In the genomic region with DNA sequence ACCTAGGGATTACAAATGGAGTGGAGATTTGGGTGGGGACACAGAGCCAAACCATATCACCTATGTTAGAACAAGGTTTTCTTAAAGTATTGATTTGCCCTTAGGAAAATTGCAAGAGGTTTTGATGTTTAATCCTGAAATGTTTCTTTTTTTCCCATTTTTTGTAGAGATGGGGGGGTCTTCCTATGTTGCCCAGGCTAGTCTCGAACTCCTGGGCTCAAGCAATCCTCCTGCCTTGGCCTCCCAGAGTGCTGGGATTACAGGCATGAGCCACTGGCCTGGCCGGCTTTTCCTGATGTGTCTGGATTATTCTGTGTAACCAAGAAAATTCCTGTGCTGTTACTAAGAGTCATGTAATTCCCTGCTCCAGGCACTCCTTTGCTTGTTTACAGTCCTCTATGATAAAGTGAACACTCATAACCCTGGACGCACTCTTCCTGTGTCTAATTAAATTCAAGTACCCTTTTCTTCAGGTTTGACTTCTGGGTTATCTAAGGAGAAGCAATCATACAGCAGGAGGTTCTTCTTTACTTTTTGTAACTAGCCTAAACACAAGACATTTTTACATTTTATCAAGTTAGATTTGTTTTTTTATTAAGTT, we compare ENCODE assay signal across 13 cellular contexts. TPM values are rescaled to one million over a fixed set of nuclear protein-coding genes. Genes with fewer than 3 reads are reported as not detected.
DNase-seq lines count a peak whose midpoint lies in the region; ATAC-seq and TF ChIP-seq lines count a peak whose summit lies in the region.
"Had no signal": no experiment of that assay in that cellular context is flagged by ENCODE, and none has a peak within 500 bp of the region (broad histone marks: within the 10 kb centered on the region; RNA-seq: fewer than 3 reads in every experiment).

No MANE protein-coding gene starts in this region.

- TF ChIP-seq EP300 in upper lobe of left lung (IDR thresholded peaks at IDR 0.05): no peak

- H3K9me3 ChIP-seq in SJSA1 (replicated peaks) (no peaks in the 10 kb centered on the region), upper lobe of left lung (no peaks in the 10 kb centered on the region)

- intact Hi-C loops in left ventricle myocardium superior (cut with micrococcal nuclease): no loop called here

- H3K4me1 ChIP-seq in SJSA1 (replicated peaks) (no peaks in the 10 kb centered on the region), upper lobe of left lung (no peaks in the 10 kb centered on the region)

- no peaks in the 10 kb centered on the region for H3K36me3 ChIP-seq in SJSA1
- H3K36me3 ChIP-seq in upper lobe of left lung: no peaks in the 10 kb centered on the region
- H3K36me3 ChIP-seq: cardiac muscle cell had no signal

- TF ChIP-seq POLR2A in upper lobe of left lung (IDR thresholded peaks at IDR 0.05): no peak

- no peak overlapping the region for H3K27ac ChIP-seq in SJSA1
- no peak overlapping the region for H3K27ac ChIP-seq in upper lobe of left lung
- H3K27ac ChIP-seq: cardiac muscle cell had no signal

- ATAC-seq in upper lobe of left lung (ENCODE audit: low FRiP score in 2 of 2) (peak; percentile 39 to 77), GM19452 (IDR thresholded peaks at IDR 0.05; ENCODE audit: unreplicated experiment) (no peak), left ventricle myocardium superior (no peak), HG03159 (IDR thresholded peaks at IDR 0.05; ENCODE audit: unreplicated experiment) (no peak)

- TF ChIP-seq CTCF in fibroblast of pulmonary artery (IDR thresholded peaks at IDR 0.05; ENCODE audit: low read length, missing control alignments) (no peak), upper lobe of left lung (IDR thresholded peaks at IDR 0.05) (no peak)

- H3K4me3 ChIP-seq in SJSA1 (no peak overlapping the region), fibroblast of pulmonary artery (replicated peaks; ENCODE audit: low read depth, low read length) (no peak overlapping the region), upper lobe of left lung (no peak overlapping the region)
- H3K4me3 ChIP-seq: cardiac muscle cell had no signal

- peak; percentile 64 for DNase-seq in HCEC 1CT
- DNase-seq in SJSA1 (ENCODE audit: low read depth in 1 of 2, low spot score in 2 of 2): peak; percentile 60 to 65
- peak; percentile 44 for DNase-seq in fibroblast of pulmonary artery (ENCODE audit: low read depth)
- no peak for DNase-seq in upper lobe of left lung
- DNase-seq in left ventricle myocardium superior: no peak
- DNase-seq: activated CD4-positive, alpha-beta memory T cell treated with anti-CD3 and anti-CD28 coated beads, Interleukin-2, amount 10 ng/mL, durations not matched to agents 7 days and 5 days; activated effector memory CD4-positive, alpha-beta T cell treated with Interleukin-2 at 50 U/mL for 16 hours; KG1; NCI-H1694 treated with DMSO at 0.1 percent for 48 hours; occipital lobe had no signal

- 66 to 75% methylated on average over 3 of the region's 3 CpGs for WGBS in upper lobe of left lung, 2 donors

- H3K27me3 ChIP-seq in SJSA1 (replicated peaks): 0 out of 2 replicates have a peak, but pooled peaks cover 4% of the 10 kb centered on the region
- H3K27me3 ChIP-seq in upper lobe of left lung: no peaks in the 10 kb centered on the region
- H3K27me3 ChIP-seq: cardiac muscle cell had no signal

RNA-seq across cellular contexts. Expression of a gene that starts 15.0 kb away (rescaled TPM):
- 23.0 TPM in 2 replicates for total RNA-seq in SJSA1 (2014; rRNA removed; shearing (Covaris generic))
- 10 to 100 TPM; 21.3 to 44.7 (median 29.7) TPM for total RNA-seq in upper lobe of left lung
- 10.2 TPM for total RNA-seq in left ventricle myocardium superior

Comparison
In these comparisons a context has a peak if more than half of its experiments do, and no peak if none do; other contexts are left out.
1. DNase-seq: peak in HCEC 1CT (single experiment), SJSA1 (2 of 2) and fibroblast of pulmonary artery (single experiment); none in upper lobe of left lung (0 of 2) and left ventricle myocardium superior (single experiment).
2. ATAC-seq: peak in upper lobe of left lung (2 of 2); none in GM19452 (single experiment), left ventricle myocardium superior (single experiment) and HG03159 (single experiment).